Comparison of ENCODE assay signal across 1 cellular context in the genomic region with DNA sequence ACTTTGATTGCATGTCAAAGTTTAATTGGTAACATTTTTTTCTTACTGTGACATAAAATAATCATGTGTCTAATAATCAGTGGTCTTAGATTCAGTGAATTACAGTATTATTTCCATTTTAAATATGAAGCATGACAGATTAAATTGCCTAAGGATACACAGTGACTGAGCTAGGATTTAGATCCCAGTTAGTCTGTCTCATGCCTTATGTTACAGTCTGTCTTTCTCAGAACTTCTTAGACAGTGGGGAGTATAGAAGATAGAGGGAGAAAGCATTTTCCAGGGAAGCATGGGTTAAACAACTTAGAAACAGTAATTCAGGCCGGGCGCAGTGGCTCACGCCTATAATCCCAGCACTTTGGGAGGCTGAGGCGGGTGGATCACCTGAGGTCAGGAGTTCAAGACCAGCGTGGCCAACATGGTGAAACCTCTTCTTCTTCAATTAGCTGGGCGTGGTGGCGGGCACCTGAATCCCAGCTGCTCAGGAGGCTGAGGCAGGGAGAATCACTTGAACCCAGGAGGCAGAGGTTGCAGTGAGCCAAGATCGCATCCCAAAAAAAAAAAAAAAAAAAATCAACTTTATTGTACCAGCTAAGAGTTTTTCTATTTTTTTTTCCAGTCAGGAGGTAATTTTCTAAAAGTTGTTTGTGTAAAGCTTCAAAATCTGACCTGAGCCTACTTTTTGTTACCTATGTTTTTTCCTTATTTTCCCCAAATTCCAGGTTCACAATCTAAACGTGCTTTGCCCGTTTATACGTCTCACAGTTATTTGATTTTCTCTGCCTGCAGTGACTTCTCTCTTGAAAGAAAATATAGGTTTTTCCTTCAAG.
TF ChIP-seq lines count a peak whose summit lies in the region.

No MANE protein-coding gene starts in this region.

TF ChIP-seq in GM12878, 131 proteins besides CTCF, POLR2A, EP300 and RAD21:
- TF ChIP-seq CHD1 (IDR thresholded peaks at IDR 0.05; ENCODE audit: low read depth, low read length) (no peak), PKNOX1 (IDR thresholded peaks at IDR 0.05) (no peak), HDGF (IDR thresholded peaks at IDR 0.05) (no peak), POLR2AphosphoS5 (IDR thresholded peaks at IDR 0.05; ENCODE audit: low read length) (no peak), JUNB (IDR thresholded peaks at IDR 0.05) (no peak), CBX3 (IDR thresholded peaks at IDR 0.05; ENCODE audit: borderline replicate concordance, low read depth) (no peak), ZNF217 (IDR thresholded peaks at IDR 0.05) (no peak), STAT3 (IDR thresholded peaks at IDR 0.05; ENCODE audit: low read depth, low read length) (no peak), ZNF622 (IDR thresholded peaks at IDR 0.05) (no peak), MYB (IDR thresholded peaks at IDR 0.05; ENCODE audit: borderline replicate concordance, low read depth, low read length) (no peak), NR2C2 (IDR thresholded peaks at IDR 0.05; ENCODE audit: borderline replicate concordance, control insufficient read depth, insufficient read length, low read depth) (no peak), NR2C1 (IDR thresholded peaks at IDR 0.05) (no peak), TAF1 (IDR thresholded peaks at IDR 0.05; ENCODE audit: borderline replicate concordance, low read depth, low read length) (no peak)
- TF ChIP-seq, protein P1, sequence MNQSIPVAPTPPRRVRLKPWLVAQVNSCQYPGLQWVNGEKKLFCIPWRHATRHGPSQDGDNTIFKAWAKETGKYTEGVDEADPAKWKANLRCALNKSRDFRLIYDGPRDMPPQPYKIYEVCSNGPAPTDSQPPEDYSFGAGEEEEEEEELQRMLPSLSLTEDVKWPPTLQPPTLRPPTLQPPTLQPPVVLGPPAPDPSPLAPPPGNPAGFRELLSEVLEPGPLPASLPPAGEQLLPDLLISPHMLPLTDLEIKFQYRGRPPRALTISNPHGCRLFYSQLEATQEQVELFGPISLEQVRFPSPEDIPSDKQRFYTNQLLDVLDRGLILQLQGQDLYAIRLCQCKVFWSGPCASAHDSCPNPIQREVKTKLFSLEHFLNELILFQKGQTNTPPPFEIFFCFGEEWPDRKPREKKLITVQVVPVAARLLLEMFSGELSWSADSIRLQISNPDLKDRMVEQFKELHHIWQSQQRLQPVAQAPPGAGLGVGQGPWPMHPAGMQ (IDR thresholded peaks at IDR 0.05; ENCODE audit: borderline replicate concordance): no peak
